In genomic region chr20:9323622-9324021, GRCh38 we compare ENCODE assay signal across 12 cellular contexts.
DNase-seq lines count a peak whose midpoint lies in the region; TF ChIP-seq lines count a peak whose summit lies in the region.
"Had no signal": no experiment of that assay in that cellular context is flagged by ENCODE, and none has a peak within 500 bp of the region (broad histone marks: within the 10 kb centered on the region; RNA-seq: fewer than 3 reads in every experiment).

No MANE protein-coding gene starts in this region.

- peak; percentile 32 for TF ChIP-seq CTCF in C4-2B (conservative IDR thresholded peaks at IDR 0.05)
- peak; percentile 45 for TF ChIP-seq CTCF in VCaP (conservative IDR thresholded peaks at IDR 0.05)

- intact Hi-C loops in activated CD4-positive, alpha-beta memory T cell treated with anti-CD3 and anti-CD28 coated beads for 36 hours (cut with micrococcal nuclease): no loop called here

- H3K27ac Mint-ChIP-seq in activated CD4-positive, alpha-beta memory T cell treated with anti-CD3 and anti-CD28 coated beads for 36 hours: no peak overlapping the region
- H3K27ac Mint-ChIP-seq: effector memory CD8-positive, alpha-beta T cell; T-helper 1 cell treated with Interleukin-12 subunit alpha and Interleukin-12 subunit beta and Interleukin-4 antibody, amounts not matched to agents 30 μg/mL and 1 μg/mL, for 36 hours had no signal

- no peaks in the 10 kb centered on the region for H3K4me1 Mint-ChIP-seq in activated CD4-positive, alpha-beta memory T cell treated with anti-CD3 and anti-CD28 coated beads for 36 hours (ENCODE audit: low read depth)

- H3K36me3 Mint-ChIP-seq in activated CD4-positive, alpha-beta memory T cell treated with anti-CD3 and anti-CD28 coated beads for 36 hours: no peaks in the 10 kb centered on the region

- H3K36me3 ChIP-seq in H7 (replicated peaks; ENCODE audit: control insufficient read depth, insufficient read depth, low read length) (no peaks in the 10 kb centered on the region), iPS DF 6.9 (ENCODE audit: control insufficient read depth, insufficient read depth, low read length) (no peaks in the 10 kb centered on the region)

- H3K4me3 ChIP-seq in H7 (ENCODE audit: insufficient read depth, low read depth, low read length) (no peak overlapping the region), iPS DF 6.9 (ENCODE audit: low read length) (no peak overlapping the region)

- DNase-seq in H7: peak; percentile 12
- DNase-seq in iPS DF 6.9 (ENCODE audit: low read depth, low spot score): peak; percentile 16
- no peak for DNase-seq in OCI-M1 (lab: John Stamatoyannopoulos, UW)
- no peak for DNase-seq in DMS79 treated with DMSO at 0.1 percent for 48 hours (lab: John Stamatoyannopoulos, UW)
- DNase-seq in activated CD4-positive, alpha-beta memory T cell treated with anti-CD3 and anti-CD28 coated beads for 36 hours: no peak
- no peak for DNase-seq in MV-4-11 (lab: John Stamatoyannopoulos, UW)
- DNase-seq: activated effector memory CD4-positive, alpha-beta T cell treated with anti-CD3 and anti-CD28 coated beads, Interleukin-2, amount 50 U/mL, for 16 hours; effector memory CD8-positive, alpha-beta T cell; NCI-H2029 treated with DMSO at 0.1 percent for 48 hours had no signal

- WGBS in iPS DF 6.9 (ENCODE audit: insufficient coverage, insufficient read length): no CpG with 5 or more reads among the region's 4 CpGs

- no peaks in the 10 kb centered on the region for H3K4me1 ChIP-seq in iPS DF 6.9 (ENCODE audit: control insufficient read depth, insufficient read depth, low read length)

- H3K9me3 ChIP-seq in iPS DF 6.9 (ENCODE audit: control insufficient read depth, insufficient read depth, low read length): no peaks in the 10 kb centered on the region

- CTCF ChIA-PET in activated CD4-positive, alpha-beta memory T cell treated with anti-CD3 and anti-CD28 coated beads for 36 hours (lab: Charles Lee): no interaction called here

- no peaks in the 10 kb centered on the region for H3K9me3 Mint-ChIP-seq in activated CD4-positive, alpha-beta memory T cell treated with anti-CD3 and anti-CD28 coated beads for 36 hours
- H3K9me3 Mint-ChIP-seq: T-helper 1 cell treated with Interleukin-12 subunit alpha and Interleukin-12 subunit beta and Interleukin-4 antibody, amounts not matched to agents 30 μg/mL and 1 μg/mL, for 36 hours had no signal

- no peak overlapping the region for H3K4me3 Mint-ChIP-seq in activated CD4-positive, alpha-beta memory T cell treated with anti-CD3 and anti-CD28 coated beads for 36 hours
- H3K4me3 Mint-ChIP-seq: effector memory CD8-positive, alpha-beta T cell; T-helper 1 cell treated with Interleukin-12 subunit alpha and Interleukin-12 subunit beta and Interleukin-4 antibody, amounts not matched to agents 30 μg/mL and 1 μg/mL, for 36 hours had no signal

- POLR2A ChIA-PET in activated CD4-positive, alpha-beta memory T cell treated with anti-CD3 and anti-CD28 coated beads for 36 hours (lab: Charles Lee): no interaction called here

- no peaks in the 10 kb centered on the region for H3K27me3 ChIP-seq in H7 (ENCODE audit: control insufficient read depth, insufficient read depth, low read length)
- no peaks in the 10 kb centered on the region for H3K27me3 ChIP-seq in iPS DF 6.9 (ENCODE audit: control insufficient read depth, insufficient read depth, low read length)

- H3K27ac ChIP-seq in C4-2B (no peak overlapping the region), VCaP (no peak overlapping the region), iPS DF 6.9 (ENCODE audit: low read length) (no peak overlapping the region)

- no peaks in the 10 kb centered on the region for H3K27me3 Mint-ChIP-seq in activated CD4-positive, alpha-beta memory T cell treated with anti-CD3 and anti-CD28 coated beads for 36 hours
- H3K27me3 Mint-ChIP-seq: effector memory CD8-positive, alpha-beta T cell had no signal

Comparison
In these comparisons a context has a peak if more than half of its experiments do, and no peak if none do; other contexts are left out.
1. DNase-seq: peak in H7 (single experiment) and iPS DF 6.9 (single experiment); none in OCI-M1 (single experiment), DMS79 treated with DMSO at 0.1 percent for 48 hours (single experiment), activated CD4-positive, alpha-beta memory T cell treated with anti-CD3 and anti-CD28 coated beads for 36 hours (single experiment) and MV-4-11 (single experiment).